ENCODE assay signal across 1 cellular context in genomic region chr18:70931942-70932814, GRCh38.
TF ChIP-seq lines count a peak whose summit lies in the region.

No MANE protein-coding gene starts in this region.

TF ChIP-seq in liver, 16 proteins besides CTCF, POLR2A, EP300 and RAD21 (continued from another document):
- no peak for TF ChIP-seq SP1 (IDR thresholded peaks at IDR 0.05)
TF ChIP-seq in liver: peak in this region for 0.
